In genomic region chr4:845836-846251, GRCh38 we compare ENCODE assay signal across 1 cellular context.
TF ChIP-seq lines count a peak whose summit lies in the region.

No MANE protein-coding gene starts in this region.

TF ChIP-seq in IMR-90, 13 proteins besides CTCF, POLR2A, EP300 and RAD21:
- TF ChIP-seq MAZ (IDR thresholded peaks at IDR 0.05; ENCODE audit: borderline replicate concordance, low read depth, low read length) (no peak), RFX5 (IDR thresholded peaks at IDR 0.05; ENCODE audit: low read depth, low read length) (no peak), RCOR1 (IDR thresholded peaks at IDR 0.05; ENCODE audit: insufficient replicate concordance, low read length) (no peak), NFE2L2 (IDR thresholded peaks at IDR 0.05; ENCODE audit: low read depth, low read length) (no peak), USF2 (IDR thresholded peaks at IDR 0.05; ENCODE audit: low read depth, low read length) (no peak), CEBPB (IDR thresholded peaks at IDR 0.05; ENCODE audit: low read depth, low read length) (no peak), FOS (IDR thresholded peaks at IDR 0.05; ENCODE audit: low read depth, low read length) (no peak), MXI1 (IDR thresholded peaks at IDR 0.05; ENCODE audit: borderline replicate concordance, low read depth, low read length) (no peak), MAFK (IDR thresholded peaks at IDR 0.05; ENCODE audit: low read depth, low read length) (no peak), BHLHE40 (IDR thresholded peaks at IDR 0.05; ENCODE audit: low read depth, low read length) (no peak), CHD1 (IDR thresholded peaks at IDR 0.05; ENCODE audit: low read depth, low read length) (no peak), SMC3 (IDR thresholded peaks at IDR 0.05; ENCODE audit: low read depth, low read length) (no peak), ELK1 (IDR thresholded peaks at IDR 0.05; ENCODE audit: borderline replicate concordance, low read depth, low read length) (no peak)
TF ChIP-seq in IMR-90: peak in this region for 0.
